Comparison of ENCODE assay signal across 8 cellular contexts in the genomic region with DNA sequence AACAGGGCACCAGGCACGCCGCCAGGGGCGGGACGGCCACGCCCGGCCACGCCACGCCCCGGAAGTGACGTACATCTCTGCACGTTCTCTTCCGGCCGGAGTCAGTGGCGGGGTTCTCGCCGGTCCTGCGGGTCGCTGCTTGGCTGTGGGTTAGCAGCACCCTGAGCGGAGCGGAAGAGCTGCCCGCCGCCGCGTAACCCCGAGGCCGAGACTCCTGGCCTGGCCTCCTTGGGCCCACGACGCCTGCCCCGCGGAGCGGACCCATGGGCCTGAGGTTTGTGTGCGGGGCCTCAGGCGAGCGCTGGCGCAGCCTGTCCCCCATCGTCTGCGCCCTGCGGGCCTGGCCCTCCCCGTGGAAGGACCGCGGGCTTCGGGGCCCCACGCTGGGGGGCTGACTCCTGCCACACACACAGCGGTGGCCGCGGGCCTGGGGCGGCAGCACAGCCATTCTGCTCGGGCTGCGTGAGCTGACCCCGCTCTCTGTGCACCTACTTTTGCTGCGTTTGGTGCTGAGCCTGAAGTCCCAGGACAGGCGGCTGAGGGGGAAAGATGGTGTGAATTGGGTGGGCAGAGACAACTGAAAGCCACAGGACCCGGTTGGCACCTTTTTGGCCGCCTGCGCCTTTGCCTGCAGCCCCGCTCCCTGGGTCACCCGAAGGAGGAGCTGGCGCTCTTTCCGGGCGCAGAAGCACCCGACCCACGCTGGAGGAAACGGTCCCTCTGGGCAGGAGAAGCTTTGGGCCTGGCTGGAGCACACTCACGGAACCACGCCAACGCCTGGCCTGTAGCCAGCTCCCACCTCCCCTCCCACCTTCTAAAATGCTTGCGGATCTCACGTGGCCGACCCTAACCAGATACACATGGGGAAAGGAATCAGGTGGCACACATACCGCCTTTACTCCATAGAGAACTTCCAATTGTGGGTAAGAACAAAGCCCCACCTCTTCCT. TPM values are rescaled to one million over a fixed set of nuclear protein-coding genes. Genes with fewer than 3 reads are reported as not detected.
DNase-seq lines count a peak whose midpoint lies in the region; ATAC-seq lines count a peak whose summit lies in the region.

No MANE protein-coding gene starts in this region.

- H3K9ac ChIP-seq in endocrine pancreas (ENCODE audit: control insufficient read depth, insufficient read depth, low read length): peak overlapping the region; percentile 81

- CTCF ChIA-PET in activated CD8-positive, alpha-beta memory T cell treated with anti-CD3 and anti-CD28 coated beads, Interleukin-2, amount 10 ng/mL, durations not matched to agents 7 days and 5 days (lab: Charles Lee): interaction anchor here (0.6 to 4.9 kb wide), 15 partner anchors 13 to 1006 kb away, joined by 3 to 65 read pairs (median 4); partner anchors contain the start of genes GRK4 and NOP14

- H3K27me3 ChIP-seq in endocrine pancreas (ENCODE audit: control insufficient read depth, insufficient read depth, low read length): no peaks in the 10 kb centered on the region

- H3K4me1 Mint-ChIP-seq in activated CD8-positive, alpha-beta memory T cell treated with anti-CD3 and anti-CD28 coated beads, Interleukin-2, amount 10 ng/mL, durations not matched to agents 7 days and 5 days: peaks cover 68% of the 10 kb centered on the region

- H3K36me3 ChIP-seq in endocrine pancreas (ENCODE audit: control insufficient read depth, insufficient read depth, low read length): no peaks in the 10 kb centered on the region

- no peaks in the 10 kb centered on the region for H3K27me3 Mint-ChIP-seq in activated CD8-positive, alpha-beta memory T cell treated with anti-CD3 and anti-CD28 coated beads, Interleukin-2, amount 10 ng/mL, durations not matched to agents 7 days and 5 days

- H3K9me3 Mint-ChIP-seq in activated CD8-positive, alpha-beta memory T cell treated with anti-CD3 and anti-CD28 coated beads, Interleukin-2, amount 10 ng/mL, durations not matched to agents 7 days and 5 days (ENCODE audit: low read depth): no peaks in the 10 kb centered on the region

- DNase-seq in CD1c-positive myeloid dendritic cell (ENCODE audit: extremely low spot score): peak; percentile 98
- DNase-seq in HUDEP-2 (lab: John Stamatoyannopoulos, UW; ENCODE audit: unreplicated experiment in 76 of 76): peak in 73 of 76 experiments; percentile 21 to 94 (median 85)
- peak; percentile 79 to 92 for DNase-seq in NOMO-1 (lab: John Stamatoyannopoulos, UW; ENCODE audit: unreplicated experiment in 2 of 2)
- peak; percentile 96 for DNase-seq in activated CD8-positive, alpha-beta memory T cell treated with anti-CD3 and anti-CD28 coated beads, Interleukin-2, amount 10 ng/mL, durations not matched to agents 7 days and 5 days
- peak; percentile 99 for DNase-seq in mesenteric fat pad (ENCODE audit: low spot score)
- peak; percentile 92 for DNase-seq in stimulated activated CD8-positive, alpha-beta memory T cell treated with anti-CD3 and anti-CD28 coated beads, Interleukin-12 subunit alpha, Interleukin-12 subunit beta, amount 100 ng/mL, for 24 hours (ENCODE audit: extremely low read depth)

- H3K27ac Mint-ChIP-seq in activated CD8-positive, alpha-beta memory T cell treated with anti-CD3 and anti-CD28 coated beads, Interleukin-2, amount 10 ng/mL, durations not matched to agents 7 days and 5 days: peak overlapping the region; percentile 90

- H3K4me3 Mint-ChIP-seq in activated CD8-positive, alpha-beta memory T cell treated with anti-CD3 and anti-CD28 coated beads, Interleukin-2, amount 10 ng/mL, durations not matched to agents 7 days and 5 days: peak overlapping the region; percentile 85

- H3K4me1 ChIP-seq in endocrine pancreas (ENCODE audit: control insufficient read depth, insufficient read depth, low read length): no peaks in the 10 kb centered on the region

- peaks cover 41% of the 10 kb centered on the region for H3K36me3 Mint-ChIP-seq in activated CD8-positive, alpha-beta memory T cell treated with anti-CD3 and anti-CD28 coated beads, Interleukin-2, amount 10 ng/mL, durations not matched to agents 7 days and 5 days

- H3K9me3 ChIP-seq in endocrine pancreas (ENCODE audit: control insufficient read depth, low read length): no peaks in the 10 kb centered on the region

- ATAC-seq in GM19452 (IDR thresholded peaks at IDR 0.05; ENCODE audit: unreplicated experiment): peak; percentile 49
- peak; percentile 58 for ATAC-seq in activated CD8-positive, alpha-beta memory T cell treated with anti-CD3 and anti-CD28 coated beads, Interleukin-2, amount 10 ng/mL, durations not matched to agents 7 days and 5 days

- no peak overlapping the region for H3K4me3 ChIP-seq in endocrine pancreas (ENCODE audit: control insufficient read depth, insufficient read depth, low read length)

RNA-seq across cellular contexts. Expression of gene NOP14, which starts 28.1 kb away (rescaled TPM):
- 10 to 100 TPM; 47.9 to 81.0 TPM for total RNA-seq in activated CD8-positive, alpha-beta memory T cell treated with anti-CD3 and anti-CD28 coated beads, Interleukin-2, amount 10 ng/mL, durations not matched to agents 7 days and 5 days
- 37.5 TPM for total RNA-seq in mesenteric fat pad

RNA-seq across cellular contexts. Expression of gene GRK4, which starts 28.3 kb away (rescaled TPM):
- total RNA-seq in activated CD8-positive, alpha-beta memory T cell treated with anti-CD3 and anti-CD28 coated beads, Interleukin-2, amount 10 ng/mL, durations not matched to agents 7 days and 5 days: 1 to 10 TPM; 3.0 to 4.4 TPM
- 6.0 TPM for total RNA-seq in mesenteric fat pad
